8 cellular contexts compared by ENCODE assay signal in the genomic region with DNA sequence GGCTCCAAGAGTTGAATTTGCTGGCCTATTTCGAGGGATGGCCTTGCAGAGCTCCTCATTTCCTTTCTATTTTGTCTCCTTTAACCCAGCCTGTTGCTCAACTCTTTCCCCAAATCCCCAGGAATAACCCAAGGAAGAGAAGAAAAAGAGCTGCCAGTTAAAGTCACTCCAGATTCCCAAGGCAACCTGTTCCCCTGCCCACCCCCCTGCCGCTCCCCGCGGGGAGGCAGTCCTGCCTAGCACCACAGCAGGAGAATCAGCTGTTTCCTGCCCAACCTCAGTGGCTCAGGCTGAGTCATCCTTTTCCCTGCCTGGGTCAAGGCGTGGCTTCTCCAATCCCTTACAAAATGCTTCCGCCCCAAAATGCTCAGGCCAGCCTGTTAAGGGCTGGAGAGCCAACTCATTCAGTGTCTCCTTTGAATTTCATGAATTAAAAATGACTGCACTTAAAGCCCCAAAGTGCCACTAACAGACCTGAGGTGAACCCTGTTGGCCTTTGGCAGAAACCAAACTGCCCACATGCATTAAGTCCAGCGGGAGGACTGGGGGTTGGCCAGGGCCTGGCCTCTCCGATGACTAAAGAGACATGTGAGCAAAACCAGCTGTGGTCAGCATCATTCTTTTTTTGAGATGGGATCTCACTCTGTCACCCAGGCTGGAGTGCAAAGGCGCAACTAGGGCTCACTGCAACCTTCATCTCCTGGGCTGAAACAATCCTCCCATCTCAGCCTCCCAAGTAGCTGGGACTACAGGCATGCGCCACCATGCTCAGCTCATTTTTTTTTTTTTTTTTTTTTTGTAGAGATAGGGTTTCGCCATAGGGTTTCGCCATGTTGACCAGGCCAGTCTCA.
A peak's percentile ranks its signal among the peaks of the same experiment; 100 is the strongest.
DNase-seq lines count a peak whose midpoint lies in the region; ATAC-seq and TF ChIP-seq lines count a peak whose summit lies in the region.

No MANE protein-coding gene starts in this region.

- H3K27ac ChIP-seq in RWPE2 (ENCODE audit: poor library complexity, severe bottlenecking), result peak overlapping the region; percentile 71
- H3K27ac ChIP-seq in epithelial cell of prostate, result peak overlapping the region; percentile 94
- H3K27ac ChIP-seq in mesodermal cell (ENCODE audit: low read depth, low read length, severe bottlenecking), result peak overlapping the region; percentile 91

- no peaks in the 10 kb centered on the region for H3K4me1 Mint-ChIP-seq in activated T-cell treated with anti-CD3 and anti-CD28 coated beads, Interleukin-2, amount 50 U/mL, for 72 hours (ENCODE audit: low read depth)
- H3K4me1 Mint-ChIP-seq in activated T-cell treated with anti-CD3 and anti-CD28 coated beads, Interleukin-2, amount 50 U/mL, for 24 hours (ENCODE audit: low read depth), result peaks cover 1% of the 10 kb centered on the region

- H3K27me3 Mint-ChIP-seq in activated T-cell treated with anti-CD3 and anti-CD28 coated beads, Interleukin-2, amount 50 U/mL, for 72 hours (ENCODE audit: low read depth), result no peaks in the 10 kb centered on the region
- no peaks in the 10 kb centered on the region for H3K27me3 Mint-ChIP-seq in activated T-cell treated with anti-CD3 and anti-CD28 coated beads, Interleukin-2, amount 50 U/mL, for 24 hours

- TF ChIP-seq CTCF in RWPE2 (IDR thresholded peaks at IDR 0.05; ENCODE audit: poor library complexity, severe bottlenecking), result peak; percentile 46

- H3K9me3 ChIP-seq in RWPE2 (ENCODE audit: severe bottlenecking) (no peaks in the 10 kb centered on the region), mesodermal cell (ENCODE audit: control insufficient read depth, low read length) (no peaks in the 10 kb centered on the region)

- peak; percentile 39 to 65 for ATAC-seq in activated T-cell treated with anti-CD3 and anti-CD28 coated beads, Interleukin-2, amount 50 U/mL, for 72 hours (replicated peaks in 1 of 2)
- peak; percentile 91 for ATAC-seq in RWPE2 (ENCODE audit: low read depth)
- ATAC-seq in HG03196 (IDR thresholded peaks at IDR 0.05; ENCODE audit: unreplicated experiment), result no peak
- ATAC-seq in HG03045 (IDR thresholded peaks at IDR 0.05; ENCODE audit: unreplicated experiment), result no peak
- no peak for ATAC-seq in HG03354 (IDR thresholded peaks at IDR 0.05; ENCODE audit: poor library complexity, severe bottlenecking, unreplicated experiment)

- no peak overlapping the region for H3K4me3 Mint-ChIP-seq in activated T-cell treated with anti-CD3 and anti-CD28 coated beads, Interleukin-2, amount 50 U/mL, for 72 hours
- no peak overlapping the region for H3K4me3 Mint-ChIP-seq in activated T-cell treated with anti-CD3 and anti-CD28 coated beads, Interleukin-2, amount 50 U/mL, for 24 hours

- peak in 1 of 2 donors; percentile 12 for DNase-seq in activated T-cell treated with anti-CD3 and anti-CD28 coated beads, Interleukin-2, amount 50 U/mL, for 72 hours
- no peak for DNase-seq in activated T-cell treated with anti-CD3 and anti-CD28 coated beads, Interleukin-2, amount 50 U/mL, for 24 hours
- DNase-seq in RWPE2 (ENCODE audit: low spot score) (peak; percentile 92), epithelial cell of prostate (ENCODE audit: low read depth, low spot score) (peak; percentile 86)

- H3K4me1 ChIP-seq in RWPE2 (ENCODE audit: insufficient read depth, poor library complexity, severe bottlenecking) (peaks cover 26% of the 10 kb centered on the region), mesodermal cell (ENCODE audit: control insufficient read depth, insufficient read depth, low read length, poor library complexity, severe bottlenecking) (peaks cover 20% of the 10 kb centered on the region)

- no peaks in the 10 kb centered on the region for H3K36me3 Mint-ChIP-seq in activated T-cell treated with anti-CD3 and anti-CD28 coated beads, Interleukin-2, amount 50 U/mL, for 72 hours (ENCODE audit: insufficient read depth in 2 of 2)
- no peaks in the 10 kb centered on the region for H3K36me3 Mint-ChIP-seq in activated T-cell treated with anti-CD3 and anti-CD28 coated beads, Interleukin-2, amount 50 U/mL, for 24 hours (ENCODE audit: low read depth)

- H3K36me3 ChIP-seq in RWPE2 (ENCODE audit: low read depth) (no peaks in the 10 kb centered on the region), mesodermal cell (ENCODE audit: control insufficient read depth, insufficient read depth, low read length) (no peaks in the 10 kb centered on the region)

- no peaks in the 10 kb centered on the region for H3K27me3 ChIP-seq in RWPE2 (ENCODE audit: insufficient read depth, poor library complexity, severe bottlenecking)

- H3K4me3 ChIP-seq in RWPE2 (ENCODE audit: severe bottlenecking), result no peak overlapping the region
- no peak overlapping the region for H3K4me3 ChIP-seq in mesodermal cell (ENCODE audit: extremely low read depth, insufficient read depth, low read length, poor library complexity, severe bottlenecking)

- 20 to 32% methylated on average over 8 of the region's 12 CpGs for WGBS in mesodermal cell (ENCODE audit: insufficient coverage in 2 of 2), 2 experiments

- H3K27ac Mint-ChIP-seq in activated T-cell treated with anti-CD3 and anti-CD28 coated beads, Interleukin-2, amount 50 U/mL, for 72 hours, result no peak overlapping the region
- H3K27ac Mint-ChIP-seq in activated T-cell treated with anti-CD3 and anti-CD28 coated beads, Interleukin-2, amount 50 U/mL, for 24 hours, result no peak overlapping the region

- no peaks in the 10 kb centered on the region for H3K9me3 Mint-ChIP-seq in activated T-cell treated with anti-CD3 and anti-CD28 coated beads, Interleukin-2, amount 50 U/mL, for 72 hours
- no peaks in the 10 kb centered on the region for H3K9me3 Mint-ChIP-seq in activated T-cell treated with anti-CD3 and anti-CD28 coated beads, Interleukin-2, amount 50 U/mL, for 24 hours

Comparison
In these comparisons a context has a peak if more than half of its experiments do, and no peak if none do; other contexts are left out.
1. ATAC-seq: peak in activated T-cell treated with anti-CD3 and anti-CD28 coated beads, Interleukin-2, amount 50 U/mL, for 72 hours (2 of 2) and RWPE2 (single experiment); none in HG03196 (single experiment), HG03045 (single experiment) and HG03354 (single experiment).
2. Peak in every context shown above with its lines, with median percentiles within 50 percentile points of each other: H3K27ac ChIP-seq.